In the genomic region with DNA sequence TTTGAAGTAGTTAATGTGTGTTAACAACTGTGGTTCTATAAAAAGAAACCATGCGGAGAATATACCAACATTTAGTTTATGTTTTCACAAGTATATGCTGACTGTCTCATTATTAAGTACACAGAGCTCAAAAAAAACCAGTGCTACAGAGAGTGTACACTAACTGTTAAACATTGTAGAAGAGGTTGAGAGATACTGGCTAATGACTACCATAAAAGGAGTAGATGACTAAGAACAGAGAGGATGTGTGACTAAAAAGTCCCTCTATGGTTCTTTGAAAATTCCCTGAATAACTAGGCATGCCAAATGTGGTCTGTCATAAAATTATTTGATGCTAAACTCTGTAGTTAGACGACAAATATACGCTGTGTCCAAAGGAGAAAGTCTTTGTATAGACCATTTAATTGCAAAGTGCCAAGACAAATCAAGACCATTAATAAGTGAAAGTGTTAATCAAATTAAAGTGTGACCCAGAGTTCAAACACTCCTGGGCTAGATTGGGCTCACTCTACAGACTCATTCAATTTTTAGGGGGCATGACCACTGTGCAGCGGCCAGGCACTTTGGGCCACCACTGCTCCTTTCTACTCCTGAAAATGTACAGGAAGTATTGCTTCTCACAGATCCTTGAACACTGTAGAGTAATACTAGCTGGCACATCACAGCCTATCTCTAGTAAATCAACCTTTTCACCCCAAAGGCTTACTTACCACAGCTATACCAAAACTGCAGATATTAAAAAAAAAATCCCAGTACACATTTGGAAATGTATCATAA, we compare ENCODE assay signal across 8 cellular contexts. TPM values are rescaled to one million over a fixed set of nuclear protein-coding genes. Genes with fewer than 3 reads are reported as not detected.
DNase-seq lines count a peak whose midpoint lies in the region; ATAC-seq lines count a peak whose summit lies in the region.

No MANE protein-coding gene starts in this region.

- H3K27me3 Mint-ChIP-seq in T-helper 1 cell treated with Interleukin-12 subunit alpha and Interleukin-12 subunit beta and Interleukin-4 antibody, amounts not matched to agents 30 μg/mL and 1 μg/mL, for 36 hours (ENCODE audit: low read depth), result no peaks in the 10 kb centered on the region

- peaks cover 14% of the 10 kb centered on the region for H3K9me3 Mint-ChIP-seq in T-helper 1 cell treated with Interleukin-12 subunit alpha and Interleukin-12 subunit beta and Interleukin-4 antibody, amounts not matched to agents 30 μg/mL and 1 μg/mL, for 36 hours

- peak; percentile 18 for DNase-seq in 8988T
- no peak for DNase-seq in left lobe of liver (ENCODE audit: low spot score)
- no peak for DNase-seq in mucosa of gallbladder (ENCODE audit: low spot score)
- no peak for DNase-seq in putamen (ENCODE audit: low spot score)
- no peak for DNase-seq in middle frontal gyrus (ENCODE audit: extremely low spot score, low spot score)

- peaks cover 58% of the 10 kb centered on the region for H3K4me1 Mint-ChIP-seq in T-helper 1 cell treated with Interleukin-12 subunit alpha and Interleukin-12 subunit beta and Interleukin-4 antibody, amounts not matched to agents 30 μg/mL and 1 μg/mL, for 36 hours (ENCODE audit: low read depth)

- H3K4me3 Mint-ChIP-seq in T-helper 1 cell treated with Interleukin-12 subunit alpha and Interleukin-12 subunit beta and Interleukin-4 antibody, amounts not matched to agents 30 μg/mL and 1 μg/mL, for 36 hours, result peak overlapping the region; percentile 65

- peak overlapping the region; percentile 88 for H3K27ac Mint-ChIP-seq in T-helper 1 cell treated with Interleukin-12 subunit alpha and Interleukin-12 subunit beta and Interleukin-4 antibody, amounts not matched to agents 30 μg/mL and 1 μg/mL, for 36 hours

- peaks cover 22% of the 10 kb centered on the region for H3K36me3 Mint-ChIP-seq in T-helper 1 cell treated with Interleukin-12 subunit alpha and Interleukin-12 subunit beta and Interleukin-4 antibody, amounts not matched to agents 30 μg/mL and 1 μg/mL, for 36 hours (ENCODE audit: low read depth)

- peak; percentile 90 for ATAC-seq in GM18517 (IDR thresholded peaks at IDR 0.05; ENCODE audit: unreplicated experiment)
- peak; percentile 88 for ATAC-seq in HG02938 (IDR thresholded peaks at IDR 0.05; ENCODE audit: unreplicated experiment)
- ATAC-seq in left lobe of liver, result peak; percentile 67

RNA-seq across cellular contexts. Expression of gene SERTAD2, which starts 45.1 kb away (rescaled TPM):
- 13.8 TPM for total RNA-seq in left lobe of liver
- 19.8 TPM for total RNA-seq in mucosa of gallbladder
